In the genomic region with DNA sequence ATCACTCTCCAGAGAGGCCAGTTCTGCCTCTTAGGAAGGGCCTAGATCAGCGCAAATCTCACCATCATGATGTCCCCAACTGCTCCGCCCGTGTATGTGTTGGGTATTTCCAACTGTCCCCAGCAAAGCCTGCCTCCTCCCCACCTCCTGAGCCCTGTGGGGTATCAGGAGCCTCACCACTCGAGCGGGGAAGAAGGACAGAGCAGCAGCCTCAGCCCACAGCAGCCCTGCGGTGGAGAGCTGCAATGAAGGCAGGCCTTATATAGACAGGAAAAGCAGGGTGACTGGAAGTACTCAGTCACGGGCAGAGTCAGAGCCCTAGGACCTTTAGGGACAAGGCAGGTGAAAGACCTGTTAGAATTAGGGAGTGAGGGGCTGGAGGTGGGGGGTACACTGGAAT, we compare ENCODE assay signal across 2 cellular contexts.
TF ChIP-seq lines count a peak whose summit lies in the region.

No MANE protein-coding gene starts in this region.

TF ChIP-seq in H1, 55 proteins besides CTCF, POLR2A, EP300 and RAD21:
- no peak for TF ChIP-seq ZNF274 (IDR thresholded peaks at IDR 0.05; ENCODE audit: borderline replicate concordance, extremely low read depth, low read length)
- TF ChIP-seq JUN (IDR thresholded peaks at IDR 0.05; ENCODE audit: low read depth, low read length): no peak
- no peak for TF ChIP-seq SUZ12 (IDR thresholded peaks at IDR 0.05; ENCODE audit: low read length)

TF ChIP-seq in HepG2, 621 proteins besides CTCF, POLR2A, EP300 and RAD21:
- TF ChIP-seq, protein P1, sequence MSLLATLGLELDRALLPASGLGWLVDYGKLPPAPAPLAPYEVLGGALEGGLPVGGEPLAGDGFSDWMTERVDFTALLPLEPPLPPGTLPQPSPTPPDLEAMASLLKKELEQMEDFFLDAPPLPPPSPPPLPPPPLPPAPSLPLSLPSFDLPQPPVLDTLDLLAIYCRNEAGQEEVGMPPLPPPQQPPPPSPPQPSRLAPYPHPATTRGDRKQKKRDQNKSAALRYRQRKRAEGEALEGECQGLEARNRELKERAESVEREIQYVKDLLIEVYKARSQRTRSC (CRISPR knock-in tag; IDR thresholded peaks at IDR 0.05; ENCODE audit: low read depth): no peak
- TF ChIP-seq RXRA (CRISPR knock-in tag; IDR thresholded peaks at IDR 0.05) (no peak), ASH2L (IDR thresholded peaks at IDR 0.05; ENCODE audit: insufficient read length, low read depth, low read length) (no peak), ZNF101 (CRISPR knock-in tag; IDR thresholded peaks at IDR 0.05; ENCODE audit: borderline replicate concordance, low read depth) (no peak), FUBP1 (CRISPR knock-in tag; IDR thresholded peaks at IDR 0.05; ENCODE audit: borderline replicate concordance) (no peak), ZFP62 (CRISPR knock-in tag; IDR thresholded peaks at IDR 0.05) (no peak), TOPORS (CRISPR knock-in tag; IDR thresholded peaks at IDR 0.05) (no peak), ZZZ3 (CRISPR knock-in tag; IDR thresholded peaks at IDR 0.05; ENCODE audit: borderline replicate concordance) (no peak), PRPF4 (IDR thresholded peaks at IDR 0.05; ENCODE audit: low read depth, low read length, poor library complexity, severe bottlenecking) (no peak)
- TF ChIP-seq, protein P2, sequence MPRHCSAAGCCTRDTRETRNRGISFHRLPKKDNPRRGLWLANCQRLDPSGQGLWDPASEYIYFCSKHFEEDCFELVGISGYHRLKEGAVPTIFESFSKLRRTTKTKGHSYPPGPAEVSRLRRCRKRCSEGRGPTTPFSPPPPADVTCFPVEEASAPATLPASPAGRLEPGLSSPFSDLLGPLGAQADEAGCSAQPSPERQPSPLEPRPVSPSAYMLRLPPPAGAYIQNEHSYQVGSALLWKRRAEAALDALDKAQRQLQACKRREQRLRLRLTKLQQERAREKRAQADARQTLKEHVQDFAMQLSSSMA (CRISPR knock-in tag; IDR thresholded peaks at IDR 0.05): no peak
